17 cellular contexts compared by ENCODE assay signal in the genomic region with DNA sequence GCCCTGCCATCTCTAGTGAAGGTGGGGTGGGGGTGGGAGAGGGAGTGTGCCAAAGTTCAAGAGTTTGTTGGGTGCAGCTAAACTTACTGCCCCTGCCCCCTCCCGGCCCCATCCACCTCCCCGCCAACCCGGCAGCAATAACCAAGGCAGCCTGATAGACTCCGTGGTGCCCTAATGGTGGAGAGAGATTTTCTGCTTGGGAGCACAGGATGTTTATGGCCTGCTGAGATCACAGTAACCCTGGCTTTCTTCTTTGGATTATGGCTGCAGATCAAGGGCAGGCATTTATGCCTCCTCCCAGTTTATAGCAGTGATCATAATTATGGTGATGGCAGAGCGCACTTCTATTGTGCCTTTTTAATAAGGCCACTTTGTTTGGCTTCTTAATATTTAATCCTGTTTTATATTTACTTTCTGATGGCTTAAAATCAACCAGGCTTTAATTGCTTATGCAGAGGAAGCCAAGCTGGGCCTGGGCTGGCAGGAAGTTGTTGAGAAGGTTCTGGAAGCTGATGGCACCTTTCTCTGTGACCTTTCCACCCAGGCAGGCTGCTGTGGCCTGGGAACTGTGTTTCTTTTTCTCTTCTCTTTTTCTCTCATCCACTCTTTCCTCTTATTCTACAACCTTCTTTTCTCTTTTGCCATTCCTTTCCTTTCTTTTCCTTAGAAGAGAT.
"Had no signal": no experiment of that assay in that cellular context is flagged by ENCODE, and none has a peak within 500 bp of the region (broad histone marks: within the 10 kb centered on the region; RNA-seq: fewer than 3 reads in every experiment).

No MANE protein-coding gene starts in this region.

- H3K9me3 Mint-ChIP-seq: activated naive CD4-positive, alpha-beta T cell treated with anti-CD3 and anti-CD28 coated beads, Interleukin-2, amount 50 U/mL, for 72 hours; effector memory CD8-positive, alpha-beta T cell; natural killer cell had no signal

- H3K36me3 ChIP-seq: adrenal gland, tibial nerve, vagina had no signal

- H3K27ac Mint-ChIP-seq: natural killer cell had no signal

- DNase-seq: activated CD4-positive, alpha-beta T cell treated with anti-CD3 and anti-CD28 coated beads, Interleukin-2, amount 50 U/mL, for 4 hours; activated gamma-delta T cell treated with Interleukin-2 at 50 U/mL for 16 hours; adrenal gland; dermis blood vessel endothelial cell; effector memory CD8-positive, alpha-beta T cell; hippocampal formation; islet precursor cell; left ventricle myocardium superior; mesenchymal stem cell; natural killer cell; retina; stimulated activated naive CD8-positive, alpha-beta T cell treated with anti-CD3 and anti-CD28 coated beads, Interleukin-15, Interleukin-2, amounts not matched to agents 100 U/mL and 50 U/mL, for 24 hours; SW 1271 had no signal

- H3K27me3 ChIP-seq: adrenal gland, tibial nerve, vagina had no signal

- H3K9me3 ChIP-seq: adrenal gland, tibial nerve, vagina had no signal

- H3K36me3 Mint-ChIP-seq: activated naive CD4-positive, alpha-beta T cell treated with anti-CD3 and anti-CD28 coated beads, Interleukin-2, amount 50 U/mL, for 72 hours; natural killer cell had no signal

- H3K4me1 ChIP-seq: adrenal gland, tibial nerve, vagina had no signal

- H3K4me3 ChIP-seq: adrenal gland, tibial nerve, vagina had no signal

- ATAC-seq: activated naive CD4-positive, alpha-beta T cell treated with anti-CD3 and anti-CD28 coated beads, Interleukin-2, amount 50 U/mL, for 72 hours; effector memory CD8-positive, alpha-beta T cell; left ventricle myocardium superior; natural killer cell; stimulated activated naive CD8-positive, alpha-beta T cell treated with anti-CD3 and anti-CD28 coated beads, Interleukin-15, Interleukin-2, amounts not matched to agents 100 U/mL and 50 U/mL, for 24 hours had no signal

- H3K4me3 Mint-ChIP-seq: effector memory CD8-positive, alpha-beta T cell; natural killer cell had no signal

- H3K27ac ChIP-seq: adrenal gland, parathyroid adenoma, tibial nerve, vagina had no signal

- H3K4me1 Mint-ChIP-seq: natural killer cell had no signal
